In the genomic region with DNA sequence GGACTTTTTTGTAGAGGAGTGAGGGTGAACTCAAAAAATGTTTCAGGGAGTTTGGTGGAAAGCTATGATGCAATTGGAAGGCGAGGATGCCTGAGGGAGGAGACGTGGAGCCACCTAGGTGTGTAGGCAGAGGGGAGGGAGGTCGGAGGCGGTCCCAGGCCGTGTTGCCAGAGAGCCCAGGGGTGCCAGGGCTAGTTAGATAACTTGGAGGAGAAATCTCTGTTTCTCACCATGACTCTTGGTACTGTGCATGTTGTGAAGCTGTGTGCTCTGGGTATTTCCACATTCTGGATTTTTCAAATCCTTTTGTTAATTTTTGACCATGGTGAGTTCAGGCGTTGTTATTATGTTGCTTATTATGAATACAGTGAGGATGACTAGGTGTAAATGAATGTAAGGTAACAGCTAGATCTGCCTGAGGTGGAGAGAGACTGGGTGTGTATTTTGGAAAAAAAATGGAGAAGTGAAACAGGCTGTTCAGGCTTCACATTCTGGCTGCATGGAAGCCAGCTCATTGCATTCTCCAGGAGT, we compare ENCODE assay signal across 9 cellular contexts. TPM values are rescaled to one million over a fixed set of nuclear protein-coding genes. Genes with fewer than 3 reads are reported as not detected.
DNase-seq lines count a peak whose midpoint lies in the region; ATAC-seq, FAIRE-seq and TF ChIP-seq lines count a peak whose summit lies in the region.
"Had no signal": no experiment of that assay in that cellular context is flagged by ENCODE, and none has a peak within 500 bp of the region (broad histone marks: within the 10 kb centered on the region; RNA-seq: fewer than 3 reads in every experiment).

No MANE protein-coding gene starts in this region.

- peaks cover 74% of the 10 kb centered on the region for H3K4me1 ChIP-seq in OCI-LY7 (ENCODE audit: insufficient read depth, low read length, poor library complexity, severe bottlenecking)

- TF ChIP-seq CTCF in OCI-LY7 (conservative IDR thresholded peaks at IDR 0.05; ENCODE audit: low read length): no peak

- TF ChIP-seq POLR2A in GM12892 (IDR thresholded peaks at IDR 0.05; ENCODE audit: low read depth, low read length): no peak

- no peaks in the 10 kb centered on the region for H3K9me3 ChIP-seq in OCI-LY7 (ENCODE audit: low read length)

- H3K9me2 ChIP-seq in OCI-LY7 (ENCODE audit: insufficient read depth, low read length): no peaks in the 10 kb centered on the region

- POLR2A ChIA-PET in OCI-LY7 (lab: Charles Lee): interaction anchor here (0.6 to 1.7 kb wide), 4 partner anchors 9 to 802 kb away, joined by 3 to 4 read pairs (median 4); no protein-coding TSS in a partner anchor

- ATAC-seq in HG02973 (IDR thresholded peaks at IDR 0.05; ENCODE audit: unreplicated experiment): no peak

- H3K27ac ChIP-seq in OCI-LY7 (ENCODE audit: low read depth, low read length, poor library complexity, severe bottlenecking) (peak overlapping the region; percentile 26), epithelial cell of prostate (peak overlapping the region; percentile 85), skin epidermis (peak overlapping the region in 11 of 21 experiments; percentile 3 to 62 (median 32))

- intact Hi-C loops in OCI-LY7 (cut with micrococcal nuclease; ENCODE audit: unreplicated experiment): no loop called here

- CTCF ChIA-PET in OCI-LY7 (lab: Charles Lee; ENCODE audit: unreplicated experiment): no interaction called here

- H4K20me1 ChIP-seq in OCI-LY7 (ENCODE audit: insufficient read depth, low read length): peaks cover 23% of the 10 kb centered on the region; the same call in 1 of the 2 replicates

- peaks cover 92% of the 10 kb centered on the region for H3K79me2 ChIP-seq in OCI-LY7 (ENCODE audit: insufficient read depth, low read depth, low read length)

- H3K4me3 ChIP-seq in OCI-LY7 (ENCODE audit: low read depth, low read length, poor library complexity, severe bottlenecking) (no peak overlapping the region), skin epidermis (no peak overlapping the region)

- peak overlapping the region; percentile 40 for H3K4me2 ChIP-seq in OCI-LY7 (ENCODE audit: low read length)

- FAIRE-seq in GM12892 (lab: Jason Lieb, UNC): peak; percentile 53

- H2AFZ ChIP-seq in OCI-LY7 (ENCODE audit: low read length): no peak overlapping the region

- H3K36me3 ChIP-seq in OCI-LY7 (ENCODE audit: insufficient read depth, low read length): no peaks in the 10 kb centered on the region; the same call in 1 of the 2 replicates

- no TSS peak for BruUV-seq in OCI-LY7 (replicated peaks; lab: Mats Ljungman, UMichigan)

- DNase-seq in GM12892 (ENCODE audit: insufficient read length): no peak
- no peak for DNase-seq in OCI-LY7 (ENCODE audit: low spot score)
- no peak for DNase-seq in epithelial cell of prostate (ENCODE audit: low read depth, low spot score)
- DNase-seq in stimulated activated CD8-positive, alpha-beta memory T cell treated with anti-CD3 and anti-CD28 coated beads, Interleukin-4, amount 100 ng/mL, for 48 hours: no peak
- no peak for DNase-seq in NCI-H524 (lab: John Stamatoyannopoulos, UW)
- no peak for DNase-seq in hypothalamus (lab: John Stamatoyannopoulos, UW)
- DNase-seq: NCI-H1092 treated with DMSO at 0.1 percent for 48 hours had no signal

RNA-seq across cellular contexts. Expression of a gene that starts 4.5 kb away (rescaled TPM):
- polyA plus RNA-seq in GM12892 (2012; ENCODE audit: missing spikeins): 53.5 TPM
- 11.2 and 14.1 TPM in 2 replicates for total RNA-seq in OCI-LY7 (2014; rRNA removed; shearing (Covaris generic))
- total RNA-seq in OCI-LY7 (2022): 9.4 and 11.7 TPM in 2 replicates

RNA-seq across cellular contexts. Expression of a gene that starts 40.5 kb away (rescaled TPM):
- 1.5 TPM for polyA plus RNA-seq in GM12892 (2012; ENCODE audit: missing spikeins)
- 4.5 and 6.0 TPM in 2 replicates for total RNA-seq in OCI-LY7 (2014; rRNA removed; shearing (Covaris generic))
- total RNA-seq in OCI-LY7 (2022): 4.0 and 4.8 TPM in 2 replicates

RNA-seq across cellular contexts. Expression of a gene that starts 41.0 kb away (rescaled TPM):
- polyA plus RNA-seq in GM12892 (2012; ENCODE audit: missing spikeins): 20.8 TPM
- 16.4 and 22.2 TPM in 2 replicates for total RNA-seq in OCI-LY7 (2014; rRNA removed; shearing (Covaris generic))
- total RNA-seq in OCI-LY7 (2022): 27.0 and 32.3 TPM in 2 replicates

RNA-seq across cellular contexts. Expression of a gene that starts 41.1 kb away (rescaled TPM):
- polyA plus RNA-seq in GM12892 (2012; ENCODE audit: missing spikeins): 28.7 TPM
- 60.7 and 71.0 TPM in 2 replicates for total RNA-seq in OCI-LY7 (2014; rRNA removed; shearing (Covaris generic))
- total RNA-seq in OCI-LY7 (2022): 64.7 and 69.8 TPM in 2 replicates

Comparison
In these comparisons a context has a peak if more than half of its experiments do, and no peak if none do; other contexts are left out.
1. H3K27ac ChIP-seq: peak in every context shown above with its lines; median percentile 85 in epithelial cell of prostate; 32 in skin epidermis; 26 in OCI-LY7.